Comparison of ENCODE assay signal across 21 cellular contexts in the genomic region with DNA sequence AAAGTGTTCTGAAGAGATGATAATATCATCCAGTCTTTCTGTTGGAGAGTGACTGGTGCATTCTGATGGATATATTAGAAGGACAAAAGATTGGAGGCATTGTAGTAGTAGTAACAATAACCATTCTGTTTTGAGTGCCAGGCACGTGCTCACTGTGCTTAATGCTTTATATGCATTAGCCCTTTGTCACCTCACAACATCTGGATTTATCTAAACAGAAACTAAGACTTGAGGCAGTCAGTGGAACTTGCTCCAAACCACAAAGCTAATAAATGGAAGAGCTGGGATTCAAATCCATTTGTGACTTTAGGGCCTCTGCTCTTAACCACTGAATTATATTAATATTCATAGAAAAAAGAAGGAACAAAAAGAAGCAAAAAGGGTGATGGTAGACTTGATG.
DNase-seq lines count a peak whose midpoint lies in the region; ATAC-seq, FAIRE-seq and TF ChIP-seq lines count a peak whose summit lies in the region.
"Had no signal": no experiment of that assay in that cellular context is flagged by ENCODE, and none has a peak within 500 bp of the region (broad histone marks: within the 10 kb centered on the region; RNA-seq: fewer than 3 reads in every experiment).

No MANE protein-coding gene starts in this region.

- no peak for TF ChIP-seq EP300 in gastroesophageal sphincter (IDR thresholded peaks at IDR 0.05)
- TF ChIP-seq EP300 in stomach (IDR thresholded peaks at IDR 0.05) = no peak

- no peak for TF ChIP-seq RAD21 in IMR-90 (IDR thresholded peaks at IDR 0.05; ENCODE audit: low read length)

- WGBS in IMR-90 (ENCODE audit: extremely low coverage in 2 of 2, insufficient read length in 1 of 2), 2 experiments = no CpG with 5 or more reads among the region's 1 CpG
- 67 to 78% methylated on average over 1 of the region's 1 CpG for WGBS in gastroesophageal sphincter (ENCODE audit: low coverage in 1 of 2), 2 donors
- WGBS in stomach, 5 donors = 48 to 65% (median 51%) methylated on average over 1 of the region's 1 CpG

- H2BK15ac ChIP-seq in IMR-90 (ENCODE audit: low read depth, low read length) = no peak overlapping the region

- H2BK120ac ChIP-seq in IMR-90 (ENCODE audit: low read depth, low read length) = no peak overlapping the region

- H3K9me3 ChIP-seq in IMR-90 (ENCODE audit: control insufficient read depth, insufficient read depth, low read length) (no peaks in the 10 kb centered on the region), fibroblast of lung (ENCODE audit: control insufficient read depth, insufficient read depth, low read depth, low read length) (no peaks in the 10 kb centered on the region), keratinocyte (ENCODE audit: control insufficient read depth, low read depth, low read length) (no peaks in the 10 kb centered on the region), gastroesophageal sphincter (no peaks in the 10 kb centered on the region), stomach (no peaks in the 10 kb centered on the region)
- no peaks in the 10 kb centered on the region for H3K9me3 ChIP-seq in CD8-positive, alpha-beta memory T cell (ENCODE audit: low read length)
- H3K9me3 ChIP-seq: HAP-1 had no signal

- H3K27me3 Mint-ChIP-seq in CD8-positive, alpha-beta memory T cell = no peaks in the 10 kb centered on the region
- H3K27me3 Mint-ChIP-seq: CD4-positive, alpha-beta T cell had no signal

- no peak overlapping the region for H2AK9ac ChIP-seq in IMR-90 (replicated peaks; ENCODE audit: low read depth, low read length, poor library complexity)

- TF ChIP-seq CTCF in IMR-90 (conservative IDR thresholded peaks at IDR 0.05; ENCODE audit: low read depth, low read length) (no peak), fibroblast of lung (conservative IDR thresholded peaks at IDR 0.05 in 1 of 2, IDR thresholded peaks at IDR 0.05 in 1 of 2; ENCODE audit: low read depth in 1 of 2, low read length in 2 of 2) (no peak), keratinocyte (optimal IDR thresholded peaks at IDR 0.05 in 1 of 3, IDR thresholded peaks at IDR 0.05 in 1 of 3, conservative IDR thresholded peaks at IDR 0.05 in 1 of 3; ENCODE audit: extremely low read depth in 1 of 3, insufficient read depth in 2 of 3, low read length in 3 of 3) (no peak), gastroesophageal sphincter (IDR thresholded peaks at IDR 0.05) (no peak), stomach (IDR thresholded peaks at IDR 0.05) (no peak)

- no peak overlapping the region for H3K4ac ChIP-seq in IMR-90 (ENCODE audit: low read depth, low read length)

- no peak overlapping the region for H2AK5ac ChIP-seq in IMR-90 (ENCODE audit: low read depth, low read length)

- H2BK20ac ChIP-seq in IMR-90 (ENCODE audit: low read depth, low read length) = no peak overlapping the region

- H4K8ac ChIP-seq in IMR-90 (ENCODE audit: low read depth in 2 of 2, low read length in 2 of 2) = no peak overlapping the region

- ATAC-seq in IMR-90 (ENCODE audit: low read depth) (no peak), gastroesophageal sphincter (no peak), HG03135 (IDR thresholded peaks at IDR 0.05; ENCODE audit: unreplicated experiment) (no peak)
- ATAC-seq: GM12878, HepG2 had no signal

- peak; percentile 17 for FAIRE-seq in keratinocyte (lab: Jason Lieb, UNC)
- FAIRE-seq: A204.1, GM12878, GM19239, HepG2 had no signal

- 0 out of 2 replicates have a peak, but pooled peaks cover 2% of the 10 kb centered on the region for H3K36me3 ChIP-seq in IMR-90 (ENCODE audit: control insufficient read depth, insufficient read depth, low read length)
- no peaks in the 10 kb centered on the region for H3K36me3 ChIP-seq in fibroblast of lung (ENCODE audit: control insufficient read depth, insufficient read depth, low read length)
- H3K36me3 ChIP-seq in keratinocyte (ENCODE audit: control insufficient read depth in 2 of 2, extremely low read depth in 1 of 2, insufficient read depth in 2 of 2, low read length in 2 of 2) = no peaks in the 10 kb centered on the region
- no peaks in the 10 kb centered on the region for H3K36me3 ChIP-seq in CD8-positive, alpha-beta memory T cell (ENCODE audit: insufficient read depth, low read length)
- H3K36me3 ChIP-seq in gastroesophageal sphincter = no peaks in the 10 kb centered on the region
- H3K36me3 ChIP-seq in stomach = peaks cover 0 to 3% (median 0%) of the 10 kb centered on the region in 4 donors
- H3K36me3 ChIP-seq: HAP-1 had no signal

- no TSS peak for BruUV-seq in IMR-90 (replicated peaks; lab: Mats Ljungman, UMichigan)

- H3K4me1 ChIP-seq in IMR-90 (ENCODE audit: control insufficient read depth, insufficient read depth, low read length) = peaks cover 3% of the 10 kb centered on the region; the same call in 1 of the 2 replicates
- peaks cover 15% of the 10 kb centered on the region for H3K4me1 ChIP-seq in fibroblast of lung (ENCODE audit: control insufficient read depth, extremely low read depth, insufficient read depth, low read length)
- H3K4me1 ChIP-seq in keratinocyte (ENCODE audit: control insufficient read depth, extremely low read depth, insufficient read depth, low read length) = peaks cover 21% of the 10 kb centered on the region
- no peaks in the 10 kb centered on the region for H3K4me1 ChIP-seq in CD8-positive, alpha-beta memory T cell (ENCODE audit: insufficient read depth, low read length)
- H3K4me1 ChIP-seq in gastroesophageal sphincter = peaks cover 0 to 8% (median 0%) of the 10 kb centered on the region in 3 donors
- H3K4me1 ChIP-seq in stomach = peaks cover 0 to 10% (median 4%) of the 10 kb centered on the region in 4 donors

- H3K79me2 ChIP-seq in fibroblast of lung (ENCODE audit: control insufficient read depth, insufficient read depth, low read length) (no peaks in the 10 kb centered on the region), keratinocyte (ENCODE audit: control insufficient read depth, insufficient read depth, low read length) (peaks cover 15% of the 10 kb centered on the region)

- no peak for TF ChIP-seq POLR2A in IMR-90 (IDR thresholded peaks at IDR 0.05; ENCODE audit: low read depth, low read length)
- no peak for TF ChIP-seq POLR2A in gastroesophageal sphincter (IDR thresholded peaks at IDR 0.05)
- TF ChIP-seq POLR2A in stomach (IDR thresholded peaks at IDR 0.05) = no peak

- H4K20me1 ChIP-seq in IMR-90 (ENCODE audit: insufficient read depth, low read length) = 0 out of 2 replicates have a peak, but pooled peaks cover 6% of the 10 kb centered on the region
- H4K20me1 ChIP-seq in fibroblast of lung (ENCODE audit: control insufficient read depth, extremely low read depth, insufficient read depth, low read length) = no peaks in the 10 kb centered on the region
- H4K20me1 ChIP-seq in keratinocyte (ENCODE audit: control insufficient read depth, extremely low read depth, insufficient read depth, low read length) = no peaks in the 10 kb centered on the region

- in situ Hi-C loops in IMR-90 (cut with MboI; ENCODE audit: low sequenced_read_pairs) = no loop called here

- H3K79me1 ChIP-seq in IMR-90 (ENCODE audit: low read depth in 1 of 2, low read length in 2 of 2) = peaks cover 17 to 47% of the 10 kb centered on the region in 2 experiments

- H3K4me3 Mint-ChIP-seq in CD8-positive, alpha-beta memory T cell = no peak overlapping the region
- H3K4me3 Mint-ChIP-seq: CD4-positive, alpha-beta T cell had no signal

- no peak overlapping the region for H3K27ac ChIP-seq in IMR-90 (ENCODE audit: insufficient read depth, low read length)
- H3K27ac ChIP-seq in fibroblast of lung (ENCODE audit: insufficient read depth, low read length) = no peak overlapping the region
- H3K27ac ChIP-seq in keratinocyte (ENCODE audit: control insufficient read depth, insufficient read depth, low read length) = no peak overlapping the region
- H3K27ac ChIP-seq in CD8-positive, alpha-beta memory T cell (ENCODE audit: low read depth, low read length) = no peak overlapping the region
- H3K27ac ChIP-seq in gastroesophageal sphincter = no peak overlapping the region
- no peak overlapping the region for H3K27ac ChIP-seq in stomach
- H3K27ac ChIP-seq: C4-2B, GM23248, KMS-11 had no signal

- H3K9me1 ChIP-seq in IMR-90 (ENCODE audit: insufficient read depth, low read length) (0 out of 2 replicates have a peak, but pooled peaks cover 3% of the 10 kb centered on the region), keratinocyte (ENCODE audit: control insufficient read depth, extremely low read depth, insufficient read depth, low read length) (no peaks in the 10 kb centered on the region)

- H3K36me3 Mint-ChIP-seq in CD8-positive, alpha-beta memory T cell = peaks cover 0 to 13% (median 4%) of the 10 kb centered on the region in 3 donors

- H3K27me3 ChIP-seq in IMR-90 (ENCODE audit: control insufficient read depth, insufficient read depth, low read length) = no peaks in the 10 kb centered on the region
- no peaks in the 10 kb centered on the region for H3K27me3 ChIP-seq in fibroblast of lung (ENCODE audit: control insufficient read depth, insufficient read depth, low read length)
- no peaks in the 10 kb centered on the region for H3K27me3 ChIP-seq in keratinocyte (ENCODE audit: control insufficient read depth, extremely low read depth, insufficient read depth, low read length)
- H3K27me3 ChIP-seq in CD8-positive, alpha-beta memory T cell (ENCODE audit: insufficient read depth, low read length, poor library complexity, severe bottlenecking) = no peaks in the 10 kb centered on the region
- H3K27me3 ChIP-seq in gastroesophageal sphincter = no peaks in the 10 kb centered on the region
- no peaks in the 10 kb centered on the region for H3K27me3 ChIP-seq in stomach

- no peak overlapping the region for H3K9ac ChIP-seq in IMR-90 (ENCODE audit: low read depth, low read length)
- no peak overlapping the region for H3K9ac ChIP-seq in fibroblast of lung (ENCODE audit: insufficient read depth, low read length)
- H3K9ac ChIP-seq in keratinocyte (ENCODE audit: control insufficient read depth, extremely low read depth, insufficient read depth, low read length) = no peak overlapping the region
- H3K9ac ChIP-seq: GM23248, KMS-11 had no signal

- no peak overlapping the region for H3K14ac ChIP-seq in IMR-90 (replicated peaks; ENCODE audit: low read depth, low read length)

- H3K4me2 ChIP-seq in IMR-90 (ENCODE audit: low read depth, low read length) (no peak overlapping the region; the same call in 1 of the 2 replicates), fibroblast of lung (ENCODE audit: extremely low read depth, insufficient read depth, low read length) (peak overlapping the region; percentile 54), keratinocyte (ENCODE audit: control insufficient read depth, extremely low read depth, insufficient read depth, low read depth, low read length) (no peak overlapping the region)
- H3K4me2 ChIP-seq: KMS-11 had no signal

- no peak overlapping the region for H3K56ac ChIP-seq in IMR-90 (ENCODE audit: extremely low read depth, insufficient read depth, low read length)

- H2AFZ ChIP-seq in IMR-90 (replicated peaks; ENCODE audit: low read length, poor library complexity) = no peak overlapping the region
- no peak overlapping the region for H2AFZ ChIP-seq in fibroblast of lung (ENCODE audit: low read length)
- H2AFZ ChIP-seq in keratinocyte (ENCODE audit: control insufficient read depth, low read length) = no peak overlapping the region
- H2AFZ ChIP-seq: GM23248 had no signal

- H4K5ac ChIP-seq in IMR-90 (ENCODE audit: low read depth, low read length) = peak overlapping the region; percentile 16; the same call in 1 of the 2 replicates

- no peak overlapping the region for H4K91ac ChIP-seq in IMR-90 (ENCODE audit: insufficient read depth, low read depth, low read length)

- CTCF ChIA-PET in IMR-90 (lab: Yijun Ruan, JAX) = no interaction called here
- CTCF ChIA-PET in CD8-positive, alpha-beta memory T cell (lab: Charles Lee) = interaction anchor here (1.2 kb wide), 1 partner anchor 20 kb away, joined by 3 read pairs; no protein-coding TSS in a partner anchor

- dilution Hi-C loops in IMR-90 (cut with HindIII; ENCODE audit: low sequenced_read_pairs, unreplicated experiment) = no loop called here
- dilution Hi-C loops in keratinocyte (cut with MboI; ENCODE audit: extremely low pct_ligation_motif_present, low sequenced_read_pairs) = no loop called here

- DNase-seq in IMR-90 = peak; percentile 64
- DNase-seq in fibroblast of lung (ENCODE audit: low read depth in 2 of 2) = peak in 1 of 2 donors; percentile 86
- no peak for DNase-seq in keratinocyte (ENCODE audit: low read depth, low spot score)
- no peak for DNase-seq in CD8-positive, alpha-beta memory T cell
- DNase-seq in stomach = no peak
- DNase-seq: ACHN; AML-193; CD4-positive, alpha-beta T cell; DMS153; DMS79 treated with DMSO at 0.1 percent for 48 hours; EL; GM23248 had no signal

- peak overlapping the region; percentile 23; the same call in 1 of the 2 replicates for H3K18ac ChIP-seq in IMR-90 (ENCODE audit: low read depth, low read length)

- intact Hi-C loops in IMR-90 (cut with micrococcal nuclease) (no loop called here), stomach (cut with DNase I; ENCODE audit: low total_unique reads) (no loop called here)

- H3K4me3 ChIP-seq in IMR-90 (ENCODE audit: insufficient read depth, low read depth, low read length) = no peak overlapping the region
- H3K4me3 ChIP-seq in fibroblast of lung (replicated peaks in 1 of 4; ENCODE audit: control extremely low read depth in 1 of 4, insufficient read depth in 1 of 4, low read depth in 3 of 4, low read length in 4 of 4) = no peak overlapping the region
- H3K4me3 ChIP-seq in keratinocyte (ENCODE audit: control insufficient read depth in 2 of 3, extremely low read depth in 1 of 3, insufficient read depth in 2 of 3, low read depth in 1 of 3, low read length in 3 of 3) = no peak overlapping the region
- H3K4me3 ChIP-seq in CD8-positive, alpha-beta memory T cell (ENCODE audit: low read length) = no peak overlapping the region
- no peak overlapping the region for H3K4me3 ChIP-seq in gastroesophageal sphincter
- H3K4me3 ChIP-seq in stomach = no peak overlapping the region
- H3K4me3 ChIP-seq: GM12878, GM23248, HAP-1 had no signal

- H3K23ac ChIP-seq in IMR-90 (ENCODE audit: low read depth, low read length) = no peak overlapping the region

- no peaks in the 10 kb centered on the region for H3K4me1 Mint-ChIP-seq in CD8-positive, alpha-beta memory T cell

- no peak overlapping the region for H2BK5ac ChIP-seq in IMR-90 (ENCODE audit: low read depth, low read length, poor library complexity, severe bottlenecking)

- POLR2A ChIA-PET in IMR-90 (lab: Charles Lee; ENCODE audit: unreplicated experiment) = no interaction called here
- POLR2A ChIA-PET in CD8-positive, alpha-beta memory T cell (lab: Charles Lee) = no interaction called here

- no peaks in the 10 kb centered on the region for H3K9me3 Mint-ChIP-seq in CD8-positive, alpha-beta memory T cell
- H3K9me3 Mint-ChIP-seq: CD4-positive, alpha-beta T cell had no signal

- H3K27ac Mint-ChIP-seq in CD8-positive, alpha-beta memory T cell = no peak overlapping the region
- H3K27ac Mint-ChIP-seq: CD4-positive, alpha-beta T cell had no signal
